1 cellular context compared by ENCODE assay signal in genomic region chr10:106555599-106555998, GRCh38.
TF ChIP-seq lines count a peak whose summit lies in the region.

No MANE protein-coding gene starts in this region.

TF ChIP-seq in WTC11, 78 proteins besides CTCF, POLR2A, EP300 and RAD21 (continued from another document):
- TF ChIP-seq CDX4 (CRISPR knock-in tag; IDR thresholded peaks at IDR 0.05; ENCODE audit: borderline replicate concordance), result no peak
- TF ChIP-seq NFATC4 (CRISPR knock-in tag; IDR thresholded peaks at IDR 0.05), result no peak
